In genomic region chr20:63029358-63030121, GRCh38 we compare ENCODE assay signal across 17 cellular contexts. TPM values are rescaled to one million over a fixed set of nuclear protein-coding genes. Genes with fewer than 3 reads are reported as not detected.
DNase-seq lines count a peak whose midpoint lies in the region; ATAC-seq and TF ChIP-seq lines count a peak whose summit lies in the region.
"Had no signal": no experiment of that assay in that cellular context is flagged by ENCODE, and none has a peak within 500 bp of the region (broad histone marks: within the 10 kb centered on the region; RNA-seq: fewer than 3 reads in every experiment).

No MANE protein-coding gene starts in this region.

- TF ChIP-seq CTCF in Calu3 (IDR thresholded peaks at IDR 0.05; ENCODE audit: unreplicated experiment), result no peak

- peak overlapping the region; percentile 38 to 76 (median 61) for H3K4me2 ChIP-seq in BLaER1 treated with 17β-estradiol and CSF1 and Interleukin-3, amounts not matched to agents 10 nM and 100 nM
- H3K4me2 ChIP-seq: KMS-11 had no signal

- peak; percentile 35 for DNase-seq in Calu3
- DNase-seq in NCI-H226, result peak; percentile 10
- DNase-seq in activated effector memory CD4-positive, alpha-beta T cell treated with Interleukin-2 at 50 U/mL for 16 hours, result no peak
- no peak for DNase-seq in activated gamma-delta T cell treated with Interleukin-2 at 50 U/mL for 16 hours
- DNase-seq in stimulated activated naive B cell treated with anti-CD40 and anti-IgM and Interleukin-4, amounts not matched to agents 10 μg/mL and 1 μg/mL and 100 μg/mL, for 72 hours, result no peak
- DNase-seq: activated CD4-positive, alpha-beta T cell treated with anti-CD3 and anti-CD28 coated beads, Interleukin-2, amount 10 ng/mL, durations not matched to agents 24 days and 14 days; amniotic stem cell; HFFc6; stimulated activated CD4-positive, alpha-beta T cell treated with anti-CD3 and anti-CD28 coated beads, Interleukin-2, amount 100 ng/mL, for 48 hours had no signal

- ATAC-seq in stimulated activated memory B cell treated with anti-CD40 and anti-IgM and Interleukin-4, amounts not matched to agents 10 μg/mL and 1 μg/mL and 100 μg/mL, for 72 hours, result no peak
- ATAC-seq in stimulated activated naive B cell treated with anti-CD40 and anti-IgM and Interleukin-4, amounts not matched to agents 10 μg/mL and 1 μg/mL and 100 μg/mL, for 72 hours (replicated peaks), result no peak
- ATAC-seq: heart left ventricle, SK-N-SH treated with all-trans-retinoic acid at 6 μM for 48 hours had no signal

- H3K9me3 Mint-ChIP-seq in Calu3 (ENCODE audit: low read depth, unreplicated experiment), result no peaks in the 10 kb centered on the region
- no peaks in the 10 kb centered on the region for H3K9me3 Mint-ChIP-seq in stimulated activated memory B cell treated with anti-CD40 and anti-IgM and Interleukin-4, amounts not matched to agents 10 μg/mL and 1 μg/mL and 100 μg/mL, for 72 hours
- no peaks in the 10 kb centered on the region for H3K9me3 Mint-ChIP-seq in stimulated activated naive B cell treated with anti-CD40 and anti-IgM and Interleukin-4, amounts not matched to agents 10 μg/mL and 1 μg/mL and 100 μg/mL, for 72 hours
- H3K9me3 Mint-ChIP-seq: activated CD4-positive, alpha-beta T cell treated with anti-CD3 and anti-CD28 coated beads, Interleukin-2, amount 10 ng/mL, durations not matched to agents 24 days and 14 days; HFFc6 had no signal

- H3K4me1 Mint-ChIP-seq in Calu3 (ENCODE audit: low read depth, unreplicated experiment), result peaks cover 25% of the 10 kb centered on the region
- H3K4me1 Mint-ChIP-seq in stimulated activated memory B cell treated with anti-CD40 and anti-IgM and Interleukin-4, amounts not matched to agents 10 μg/mL and 1 μg/mL and 100 μg/mL, for 72 hours, result peaks cover 18% of the 10 kb centered on the region
- peaks cover 20 to 22% of the 10 kb centered on the region in 2 donors for H3K4me1 Mint-ChIP-seq in stimulated activated naive B cell treated with anti-CD40 and anti-IgM and Interleukin-4, amounts not matched to agents 10 μg/mL and 1 μg/mL and 100 μg/mL, for 72 hours

- no TSS peak for BruUV-seq in Calu3 (replicated peaks; lab: Mats Ljungman, UMichigan)

- H3K27me3 ChIP-seq in BLaER1 treated with 17β-estradiol and CSF1 and Interleukin-3, amounts not matched to agents 10 nM and 100 nM, result peaks cover 8 to 55% (median 19%) of the 10 kb centered on the region in 11 experiments; a peak in 21 of 22 replicates
- peaks cover 93% of the 10 kb centered on the region for H3K27me3 ChIP-seq in iPS-18a (ENCODE audit: control insufficient read depth, insufficient read depth, low read length)

- peak overlapping the region in 4 of 11 experiments; percentile 5 to 37 (median 26); a peak in 3 of 22 replicates for H3K9ac ChIP-seq in BLaER1 treated with 17β-estradiol and CSF1 and Interleukin-3, amounts not matched to agents 10 nM and 100 nM
- no peak overlapping the region for H3K9ac ChIP-seq in iPS-18a (ENCODE audit: low read length)
- H3K9ac ChIP-seq: KMS-11 had no signal

- peaks cover 50 to 93% (median 87%) of the 10 kb centered on the region in 10 experiments for H3K4me1 ChIP-seq in BLaER1 treated with 17β-estradiol and CSF1 and Interleukin-3, amounts not matched to agents 10 nM and 100 nM
- H3K4me1 ChIP-seq in iPS-18a (ENCODE audit: control insufficient read depth, low read depth, low read length), result peaks cover 40% of the 10 kb centered on the region
- H3K4me1 ChIP-seq: prostate gland had no signal

- H3K36me3 ChIP-seq in BLaER1 treated with 17β-estradiol and CSF1 and Interleukin-3, amounts not matched to agents 10 nM and 100 nM, result no peaks in the 10 kb centered on the region
- no peaks in the 10 kb centered on the region for H3K36me3 ChIP-seq in iPS-18a (ENCODE audit: control insufficient read depth, low read depth, low read length)
- H3K36me3 ChIP-seq: heart left ventricle, prostate gland had no signal

- peaks cover 100% of the 10 kb centered on the region for H3K27me3 Mint-ChIP-seq in Calu3 (ENCODE audit: unreplicated experiment)
- H3K27me3 Mint-ChIP-seq in stimulated activated memory B cell treated with anti-CD40 and anti-IgM and Interleukin-4, amounts not matched to agents 10 μg/mL and 1 μg/mL and 100 μg/mL, for 72 hours, result peaks cover 75% of the 10 kb centered on the region
- H3K27me3 Mint-ChIP-seq in stimulated activated naive B cell treated with anti-CD40 and anti-IgM and Interleukin-4, amounts not matched to agents 10 μg/mL and 1 μg/mL and 100 μg/mL, for 72 hours, result peaks cover 52 to 70% of the 10 kb centered on the region in 2 donors

- H4K20me1 ChIP-seq in BLaER1 treated with 17β-estradiol and CSF1 and Interleukin-3, amounts not matched to agents 10 nM and 100 nM, result 0 out of 22 replicates have a peak, but pooled peaks cover 0 to 4% (median 0%) of the 10 kb centered on the region in 11 experiments

- H3K9me3 ChIP-seq in BLaER1 treated with 17β-estradiol and CSF1 and Interleukin-3, amounts not matched to agents 10 nM and 100 nM (replicated peaks in 1 of 11), result no peaks in the 10 kb centered on the region
- no peaks in the 10 kb centered on the region for H3K9me3 ChIP-seq in iPS-18a (ENCODE audit: control insufficient read depth, low read depth, low read length)
- H3K9me3 ChIP-seq: heart left ventricle, prostate gland had no signal

- peak overlapping the region in 3 of 11 experiments; percentile 7 to 26 (median 12); a peak in 3 of 22 replicates for H3K27ac ChIP-seq in BLaER1 treated with 17β-estradiol and CSF1 and Interleukin-3, amounts not matched to agents 10 nM and 100 nM
- H3K27ac ChIP-seq in iPS-18a (ENCODE audit: low read length), result no peak overlapping the region
- H3K27ac ChIP-seq: heart left ventricle, KMS-11, prostate gland had no signal

- H3K36me3 Mint-ChIP-seq in Calu3 (ENCODE audit: insufficient read depth, unreplicated experiment), result no peaks in the 10 kb centered on the region
- H3K36me3 Mint-ChIP-seq in stimulated activated memory B cell treated with anti-CD40 and anti-IgM and Interleukin-4, amounts not matched to agents 10 μg/mL and 1 μg/mL and 100 μg/mL, for 72 hours, result no peaks in the 10 kb centered on the region
- no peaks in the 10 kb centered on the region for H3K36me3 Mint-ChIP-seq in stimulated activated naive B cell treated with anti-CD40 and anti-IgM and Interleukin-4, amounts not matched to agents 10 μg/mL and 1 μg/mL and 100 μg/mL, for 72 hours

- H3K4me3 ChIP-seq in BLaER1 treated with 17β-estradiol and CSF1 and Interleukin-3, amounts not matched to agents 10 nM and 100 nM, result no peak overlapping the region
- H3K4me3 ChIP-seq in iPS-18a (ENCODE audit: low read length), result peak overlapping the region; percentile 3
- H3K4me3 ChIP-seq: heart left ventricle, prostate gland had no signal

- no peak overlapping the region for H3K27ac Mint-ChIP-seq in Calu3 (ENCODE audit: unreplicated experiment)
- no peak overlapping the region for H3K27ac Mint-ChIP-seq in stimulated activated memory B cell treated with anti-CD40 and anti-IgM and Interleukin-4, amounts not matched to agents 10 μg/mL and 1 μg/mL and 100 μg/mL, for 72 hours
- no peak overlapping the region for H3K27ac Mint-ChIP-seq in stimulated activated naive B cell treated with anti-CD40 and anti-IgM and Interleukin-4, amounts not matched to agents 10 μg/mL and 1 μg/mL and 100 μg/mL, for 72 hours
- H3K27ac Mint-ChIP-seq: activated CD4-positive, alpha-beta T cell treated with anti-CD3 and anti-CD28 coated beads, Interleukin-2, amount 10 ng/mL, durations not matched to agents 24 days and 14 days; HFFc6 had no signal

- intact Hi-C loops in Calu3 (cut with micrococcal nuclease; ENCODE audit: unreplicated experiment), result no loop called here

- CTCF ChIA-PET in Calu3 (lab: Charles Lee), result no interaction called here

- H3K4me3 Mint-ChIP-seq in Calu3 (ENCODE audit: low read depth, unreplicated experiment), result no peak overlapping the region
- H3K4me3 Mint-ChIP-seq in stimulated activated memory B cell treated with anti-CD40 and anti-IgM and Interleukin-4, amounts not matched to agents 10 μg/mL and 1 μg/mL and 100 μg/mL, for 72 hours, result no peak overlapping the region
- no peak overlapping the region for H3K4me3 Mint-ChIP-seq in stimulated activated naive B cell treated with anti-CD40 and anti-IgM and Interleukin-4, amounts not matched to agents 10 μg/mL and 1 μg/mL and 100 μg/mL, for 72 hours
- H3K4me3 Mint-ChIP-seq: activated CD4-positive, alpha-beta T cell treated with anti-CD3 and anti-CD28 coated beads, Interleukin-2, amount 10 ng/mL, durations not matched to agents 24 days and 14 days; HFFc6 had no signal

RNA-seq across cellular contexts. Expression of gene BHLHE23, which starts 22.8 kb away (rescaled TPM):
- not detected in 2 replicates for total RNA-seq in Calu3 (2022)
- total RNA-seq: activated CD4-positive, alpha-beta T cell treated with anti-CD3 and anti-CD28 coated beads, Interleukin-2, amount 10 ng/mL, durations not matched to agents 24 days and 14 days; heart left ventricle; HFFc6; NCI-H460 had no signal

Comparison
In these comparisons a context has a peak if more than half of its experiments do, and no peak if none do; other contexts are left out.
1. DNase-seq: peak in Calu3 (single experiment) and NCI-H226 (single experiment); none in activated effector memory CD4-positive, alpha-beta T cell treated with Interleukin-2 at 50 U/mL for 16 hours (single experiment), activated gamma-delta T cell treated with Interleukin-2 at 50 U/mL for 16 hours (single experiment) and stimulated activated naive B cell treated with anti-CD40 and anti-IgM and Interleukin-4, amounts not matched to agents 10 μg/mL and 1 μg/mL and 100 μg/mL, for 72 hours (single experiment).